1 cellular context compared by ENCODE assay signal in the genomic region with DNA sequence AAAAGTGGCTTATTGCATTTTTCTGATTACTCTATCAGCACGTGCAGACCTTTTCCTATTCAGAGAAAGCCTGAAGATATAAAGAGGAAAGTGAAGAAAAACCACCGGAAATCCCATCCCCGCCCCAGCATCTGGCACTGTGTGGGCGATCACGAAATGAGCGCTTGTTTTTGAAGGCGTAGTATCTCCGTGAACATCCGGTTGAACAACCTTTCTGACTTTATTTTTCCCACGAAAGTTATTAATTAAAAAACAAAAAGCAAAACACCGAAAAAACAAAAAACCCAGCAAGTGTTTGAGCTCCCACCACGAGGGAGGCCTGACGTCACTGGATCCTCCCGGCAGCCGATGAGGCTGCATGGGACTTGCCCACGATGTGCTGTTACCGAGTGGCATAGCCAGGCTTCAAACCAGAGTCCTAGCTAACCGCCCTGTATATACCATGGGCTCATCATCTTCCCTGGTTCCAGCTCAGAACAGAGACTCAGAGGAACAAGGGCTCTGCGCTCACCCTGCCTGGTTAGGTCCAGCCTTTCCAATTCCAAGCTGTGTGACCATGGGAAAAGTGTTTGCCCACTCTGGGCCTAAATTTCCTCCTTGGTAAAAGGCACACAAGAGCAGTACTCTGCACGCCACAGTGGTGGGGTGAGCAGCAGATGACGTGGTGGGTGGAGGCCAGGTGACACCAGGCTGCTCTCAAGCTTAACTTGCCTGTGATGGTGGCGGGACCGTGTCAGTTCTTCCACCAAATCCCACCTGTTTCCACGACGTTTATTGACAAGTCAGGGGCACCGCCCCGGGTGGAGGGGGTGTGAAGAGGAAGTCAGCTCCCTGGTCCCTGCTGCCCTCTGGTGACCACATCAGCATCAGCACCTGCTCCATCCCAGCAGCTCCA.
TF ChIP-seq lines count a peak whose summit lies in the region.

No MANE protein-coding gene starts in this region.

TF ChIP-seq in GM23338, 12 proteins besides CTCF, POLR2A, EP300 and RAD21 (continued from another document):
- TF ChIP-seq, protein P1, sequence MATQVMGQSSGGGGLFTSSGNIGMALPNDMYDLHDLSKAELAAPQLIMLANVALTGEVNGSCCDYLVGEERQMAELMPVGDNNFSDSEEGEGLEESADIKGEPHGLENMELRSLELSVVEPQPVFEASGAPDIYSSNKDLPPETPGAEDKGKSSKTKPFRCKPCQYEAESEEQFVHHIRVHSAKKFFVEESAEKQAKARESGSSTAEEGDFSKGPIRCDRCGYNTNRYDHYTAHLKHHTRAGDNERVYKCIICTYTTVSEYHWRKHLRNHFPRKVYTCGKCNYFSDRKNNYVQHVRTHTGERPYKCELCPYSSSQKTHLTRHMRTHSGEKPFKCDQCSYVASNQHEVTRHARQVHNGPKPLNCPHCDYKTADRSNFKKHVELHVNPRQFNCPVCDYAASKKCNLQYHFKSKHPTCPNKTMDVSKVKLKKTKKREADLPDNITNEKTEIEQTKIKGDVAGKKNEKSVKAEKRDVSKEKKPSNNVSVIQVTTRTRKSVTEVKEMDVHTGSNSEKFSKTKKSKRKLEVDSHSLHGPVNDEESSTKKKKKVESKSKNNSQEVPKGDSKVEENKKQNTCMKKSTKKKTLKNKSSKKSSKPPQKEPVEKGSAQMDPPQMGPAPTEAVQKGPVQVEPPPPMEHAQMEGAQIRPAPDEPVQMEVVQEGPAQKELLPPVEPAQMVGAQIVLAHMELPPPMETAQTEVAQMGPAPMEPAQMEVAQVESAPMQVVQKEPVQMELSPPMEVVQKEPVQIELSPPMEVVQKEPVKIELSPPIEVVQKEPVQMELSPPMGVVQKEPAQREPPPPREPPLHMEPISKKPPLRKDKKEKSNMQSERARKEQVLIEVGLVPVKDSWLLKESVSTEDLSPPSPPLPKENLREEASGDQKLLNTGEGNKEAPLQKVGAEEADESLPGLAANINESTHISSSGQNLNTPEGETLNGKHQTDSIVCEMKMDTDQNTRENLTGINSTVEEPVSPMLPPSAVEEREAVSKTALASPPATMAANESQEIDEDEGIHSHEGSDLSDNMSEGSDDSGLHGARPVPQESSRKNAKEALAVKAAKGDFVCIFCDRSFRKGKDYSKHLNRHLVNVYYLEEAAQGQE (IDR thresholded peaks at IDR 0.05; ENCODE audit: unreplicated experiment), result no peak
- TF ChIP-seq ETS1 (IDR thresholded peaks at IDR 0.05), result no peak
